In genomic region chr5:44089419-44090125, GRCh38 we compare ENCODE assay signal across 12 cellular contexts.
"Had no signal": no experiment of that assay in that cellular context is flagged by ENCODE, and none has a peak within 500 bp of the region (broad histone marks: within the 10 kb centered on the region; RNA-seq: fewer than 3 reads in every experiment).

No MANE protein-coding gene starts in this region.

- H3K4me1 ChIP-seq: prostate gland had no signal

- H3K36me3 ChIP-seq: neutrophil, prostate gland, tibial artery had no signal

- H3K27me3 ChIP-seq: neutrophil, tibial artery had no signal

- H3K9me3 ChIP-seq: neutrophil, prostate gland, tibial artery had no signal

- H3K4me3 ChIP-seq: prostate gland, SK-N-MC, tibial artery had no signal

- ATAC-seq: stimulated activated effector memory CD8-positive, alpha-beta T cell treated with anti-CD3 and anti-CD28 coated beads, Interleukin-12 subunit alpha, Interleukin-12 subunit beta, amount 100 ng/mL, for 72 hours had no signal

- H3K27ac ChIP-seq: epithelial cell of prostate, neutrophil, prostate gland, SK-N-MC had no signal

- DNase-seq: activated CD4-positive, alpha-beta T cell treated with anti-CD3 and anti-CD28 coated beads, Interleukin-2, amount 10 ng/mL, durations not matched to agents 7 days and 5 days; activated CD8-positive, alpha-beta memory T cell treated with anti-CD3 and anti-CD28 coated beads for 24 hours; hypothalamus; midbrain; stimulated activated CD4-positive, alpha-beta T cell treated with anti-CD3 and anti-CD28 coated beads, Interleukin-1b, Interleukin-23, amount 100 ng/mL, for 48 hours; T-helper 9 cell had no signal
